In the genomic region with DNA sequence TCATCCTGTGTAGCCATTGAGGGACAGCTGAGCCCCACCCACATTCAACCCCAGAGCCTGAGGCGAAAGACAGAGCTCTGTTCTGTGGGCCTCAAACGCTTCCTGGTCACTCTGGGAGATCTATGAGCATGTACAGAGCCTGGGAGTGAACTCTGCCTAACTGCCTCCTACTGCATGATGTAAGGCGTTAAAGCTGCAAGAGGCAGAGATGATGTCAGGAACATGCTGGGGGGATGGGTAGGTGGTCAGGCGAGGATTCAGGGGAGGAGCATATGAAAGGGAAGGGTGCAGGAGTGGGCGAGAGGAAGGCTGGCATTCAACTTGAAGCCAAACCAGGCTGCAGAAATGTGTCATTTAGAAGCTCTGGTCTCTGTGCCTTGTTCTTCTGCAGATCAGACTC, we compare ENCODE assay signal across 12 cellular contexts.
A peak's percentile ranks its signal among the peaks of the same experiment; 100 is the strongest.
DNase-seq lines count a peak whose midpoint lies in the region; ATAC-seq and TF ChIP-seq lines count a peak whose summit lies in the region.
"Had no signal": no experiment of that assay in that cellular context is flagged by ENCODE, and none has a peak within 500 bp of the region (broad histone marks: within the 10 kb centered on the region; RNA-seq: fewer than 3 reads in every experiment).

No MANE protein-coding gene starts in this region.

- H3K4me3 ChIP-seq in GM23338 = no peak overlapping the region
- H3K4me3 ChIP-seq in WERI-Rb-1 (ENCODE audit: low read depth, low read length) = no peak overlapping the region
- no peak overlapping the region for H3K4me3 ChIP-seq in sigmoid colon
- no peak overlapping the region for H3K4me3 ChIP-seq in OCI-LY7 (ENCODE audit: low read depth, low read length, poor library complexity, severe bottlenecking)
- H3K4me3 ChIP-seq in PC-9 = no peak overlapping the region

- H3K27me3 ChIP-seq in GM23338 (ENCODE audit: insufficient read depth) = no peaks in the 10 kb centered on the region
- no peaks in the 10 kb centered on the region for H3K27me3 ChIP-seq in WERI-Rb-1 (ENCODE audit: insufficient read depth, low read depth, severe bottlenecking)
- no peaks in the 10 kb centered on the region for H3K27me3 ChIP-seq in sigmoid colon
- peaks cover 29% of the 10 kb centered on the region; the same call in 1 of the 2 replicates for H3K27me3 ChIP-seq in PC-9 (ENCODE audit: insufficient read depth, low read depth)

- H3K27ac Mint-ChIP-seq in GM23338 = no peak overlapping the region
- H3K27ac Mint-ChIP-seq: B cell; CD4-positive, alpha-beta memory T cell had no signal

- DNase-seq in GM23338 (ENCODE audit: low spot score) (no peak), WERI-Rb-1 (peak; percentile 26), left kidney (ENCODE audit: low read depth, low spot score) (peak; percentile 55), sigmoid colon (peak; percentile 28), OCI-LY7 (ENCODE audit: low spot score) (no peak), PC-9 (no peak)
- DNase-seq: CD4-positive, alpha-beta memory T cell; DMS79 had no signal

- no peaks in the 10 kb centered on the region for H3K36me3 Mint-ChIP-seq in GM23338 (ENCODE audit: low read depth)
- H3K36me3 Mint-ChIP-seq: CD4-positive, alpha-beta memory T cell had no signal

- peaks cover 5% of the 10 kb centered on the region; the same call in 1 of the 2 replicates for H3K4me1 ChIP-seq in GM23338 (ENCODE audit: insufficient read depth)
- H3K4me1 ChIP-seq in sigmoid colon = peaks cover 0 to 17% (median 12%) of the 10 kb centered on the region in 4 donors
- no peaks in the 10 kb centered on the region for H3K4me1 ChIP-seq in OCI-LY7 (ENCODE audit: insufficient read depth, low read length, poor library complexity, severe bottlenecking)
- no peaks in the 10 kb centered on the region for H3K4me1 ChIP-seq in PC-9 (replicated peaks; ENCODE audit: insufficient read depth)

- peaks cover 7% of the 10 kb centered on the region for H3K27me3 Mint-ChIP-seq in GM23338 (ENCODE audit: insufficient read depth, low read depth, poor library complexity)

- no peak for TF ChIP-seq POLR2A in sigmoid colon (IDR thresholded peaks at IDR 0.05)

- H3K9me3 Mint-ChIP-seq in GM23338 = no peaks in the 10 kb centered on the region

- H3K4me2 ChIP-seq in GM23338 (no peak overlapping the region), OCI-LY7 (ENCODE audit: low read length) (no peak overlapping the region), PC-9 (no peak overlapping the region)

- H3K27ac ChIP-seq in GM23338 (ENCODE audit: low read depth) (no peak overlapping the region), WERI-Rb-1 (no peak overlapping the region), sigmoid colon (no peak overlapping the region), OCI-LY7 (ENCODE audit: low read depth, low read length, poor library complexity, severe bottlenecking) (no peak overlapping the region), PC-9 (no peak overlapping the region)
- H3K27ac ChIP-seq: C4-2B had no signal

- BruUV-seq in OCI-LY7 (replicated peaks; lab: Mats Ljungman, UMichigan) (no TSS peak), PC-9 (replicated peaks; lab: Mats Ljungman, UMichigan) (no TSS peak)

- H3F3A ChIP-seq in GM23338 (replicated peaks; ENCODE audit: low read depth) (no peaks in the 10 kb centered on the region), PC-9 (ENCODE audit: insufficient read depth, low read depth) (no peaks in the 10 kb centered on the region)

- H4K20me1 ChIP-seq in GM23338 (replicated peaks; ENCODE audit: insufficient read depth) (no peaks in the 10 kb centered on the region), OCI-LY7 (ENCODE audit: insufficient read depth, low read length) (no peaks in the 10 kb centered on the region), PC-9 (ENCODE audit: insufficient read depth) (no peaks in the 10 kb centered on the region)

- no peaks in the 10 kb centered on the region for H3K36me3 ChIP-seq in GM23338 (ENCODE audit: insufficient read depth)
- no peaks in the 10 kb centered on the region for H3K36me3 ChIP-seq in WERI-Rb-1
- no peaks in the 10 kb centered on the region for H3K36me3 ChIP-seq in sigmoid colon
- H3K36me3 ChIP-seq in OCI-LY7 (ENCODE audit: insufficient read depth, low read length) = no peaks in the 10 kb centered on the region
- no peaks in the 10 kb centered on the region for H3K36me3 ChIP-seq in PC-9 (ENCODE audit: low read depth)

- H3K9me2 ChIP-seq in GM23338 (ENCODE audit: insufficient read depth) (no peaks in the 10 kb centered on the region), OCI-LY7 (ENCODE audit: insufficient read depth, low read length) (no peaks in the 10 kb centered on the region), PC-9 (ENCODE audit: insufficient read depth) (no peaks in the 10 kb centered on the region)

- intact Hi-C loops in sigmoid colon (cut with DNase I) (no loop called here), OCI-LY7 (cut with micrococcal nuclease; ENCODE audit: unreplicated experiment) (no loop called here), PC-9 (cut with micrococcal nuclease; ENCODE audit: unreplicated experiment) (no loop called here)

- peaks cover 12% of the 10 kb centered on the region for H3K4me1 Mint-ChIP-seq in GM23338
- H3K4me1 Mint-ChIP-seq: B cell; CD4-positive, alpha-beta memory T cell had no signal

- no peak for ATAC-seq in GM23338
- no peak for ATAC-seq in GM18867 (IDR thresholded peaks at IDR 0.05; ENCODE audit: unreplicated experiment)
- ATAC-seq: HCT116 had no signal

- H3K9me3 ChIP-seq in WERI-Rb-1 (ENCODE audit: severe bottlenecking) = no peaks in the 10 kb centered on the region
- H3K9me3 ChIP-seq in sigmoid colon = no peaks in the 10 kb centered on the region
- H3K9me3 ChIP-seq in OCI-LY7 (ENCODE audit: low read length) = no peaks in the 10 kb centered on the region
- no peaks in the 10 kb centered on the region for H3K9me3 ChIP-seq in PC-9 (ENCODE audit: insufficient read depth, low read depth)

- TF ChIP-seq EP300 in sigmoid colon (IDR thresholded peaks at IDR 0.05) = no peak

- TF ChIP-seq CTCF in GM23338 (conservative IDR thresholded peaks at IDR 0.05; ENCODE audit: low read depth in 2 of 2) = no peak
- no peak for TF ChIP-seq CTCF in WERI-Rb-1 (IDR thresholded peaks at IDR 0.05; ENCODE audit: low read depth, low read length)
- TF ChIP-seq CTCF in sigmoid colon (IDR thresholded peaks at IDR 0.05) = no peak
- no peak for TF ChIP-seq CTCF in OCI-LY7 (conservative IDR thresholded peaks at IDR 0.05; ENCODE audit: low read length)
- no peak for TF ChIP-seq CTCF in PC-9 (conservative IDR thresholded peaks at IDR 0.05)

- peak overlapping the region; percentile 52; the same call in 1 of the 2 replicates for H2AFZ ChIP-seq in GM23338
- H2AFZ ChIP-seq in OCI-LY7 (ENCODE audit: low read length) = no peak overlapping the region
- no peak overlapping the region for H2AFZ ChIP-seq in PC-9

- CTCF ChIA-PET in OCI-LY7 (lab: Charles Lee; ENCODE audit: unreplicated experiment) (no interaction called here), PC-9 (lab: Charles Lee) (interaction anchor here (0.6 to 1.4 kb wide), 4 partner anchors 19 to 423 kb away, joined by 4 to 9 read pairs (median 4); no protein-coding TSS in a partner anchor)

- H3K79me2 ChIP-seq in GM23338 (replicated peaks; ENCODE audit: insufficient read depth) (no peaks in the 10 kb centered on the region), OCI-LY7 (ENCODE audit: insufficient read depth, low read depth, low read length) (no peaks in the 10 kb centered on the region), PC-9 (ENCODE audit: low read depth) (no peaks in the 10 kb centered on the region)

- H3K4me3 Mint-ChIP-seq in GM23338 = no peak overlapping the region
- H3K4me3 Mint-ChIP-seq: B cell; CD4-positive, alpha-beta memory T cell had no signal

- POLR2A ChIA-PET in OCI-LY7 (lab: Charles Lee) (no interaction called here), PC-9 (lab: Charles Lee; ENCODE audit: unreplicated experiment) (no interaction called here)

- WGBS in sigmoid colon, 2 donors = 73 to 79% methylated on average over 5 of the region's 5 CpGs

TF ChIP-seq in GM23338, 12 proteins besides CTCF, POLR2A, EP300 and RAD21 (continues in another document):
- TF ChIP-seq POLR2AphosphoS5 (IDR thresholded peaks at IDR 0.05; ENCODE audit: low read depth) (no peak), ZNF331 (CRISPR knock-in tag; IDR thresholded peaks at IDR 0.05; ENCODE audit: low read depth) (no peak), STAT1 (IDR thresholded peaks at IDR 0.05; ENCODE audit: unreplicated experiment) (no peak), JUNB (IDR thresholded peaks at IDR 0.05; ENCODE audit: unreplicated experiment) (no peak), CREB1 (CRISPR knock-in tag; IDR thresholded peaks at IDR 0.05; ENCODE audit: low read depth) (no peak), EZH2phosphoT487 (IDR thresholded peaks at IDR 0.05; ENCODE audit: unreplicated experiment) (no peak), ZNF114 (CRISPR knock-in tag; IDR thresholded peaks at IDR 0.05) (no peak)
- TF ChIP-seq, protein P1, sequence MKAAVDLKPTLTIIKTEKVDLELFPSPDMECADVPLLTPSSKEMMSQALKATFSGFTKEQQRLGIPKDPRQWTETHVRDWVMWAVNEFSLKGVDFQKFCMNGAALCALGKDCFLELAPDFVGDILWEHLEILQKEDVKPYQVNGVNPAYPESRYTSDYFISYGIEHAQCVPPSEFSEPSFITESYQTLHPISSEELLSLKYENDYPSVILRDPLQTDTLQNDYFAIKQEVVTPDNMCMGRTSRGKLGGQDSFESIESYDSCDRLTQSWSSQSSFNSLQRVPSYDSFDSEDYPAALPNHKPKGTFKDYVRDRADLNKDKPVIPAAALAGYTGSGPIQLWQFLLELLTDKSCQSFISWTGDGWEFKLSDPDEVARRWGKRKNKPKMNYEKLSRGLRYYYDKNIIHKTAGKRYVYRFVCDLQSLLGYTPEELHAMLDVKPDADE (IDR thresholded peaks at IDR 0.05) = no peak

Comparison
In these comparisons a context has a peak if more than half of its experiments do, and no peak if none do; other contexts are left out.
1. DNase-seq: peak in WERI-Rb-1 (single experiment), left kidney (single experiment) and sigmoid colon (single experiment); none in GM23338 (single experiment), OCI-LY7 (single experiment) and PC-9 (0 of 2).